ENCODE assay signal across 33 cellular contexts in genomic region chr4:41487868-41488267, GRCh38. TPM values are rescaled to one million over a fixed set of nuclear protein-coding genes. Genes with fewer than 3 reads are reported as not detected.
"Had no signal": no experiment of that assay in that cellular context is flagged by ENCODE, and none has a peak within 500 bp of the region (broad histone marks: within the 10 kb centered on the region; RNA-seq: fewer than 3 reads in every experiment).

No MANE protein-coding gene starts in this region.

- H3K4me3 ChIP-seq: body of pancreas, breast epithelium had no signal

- H3K4me1 ChIP-seq: body of pancreas, breast epithelium had no signal

- DNase-seq: activated B cell treated with CpG ODN at 0.5 μM for 24 hours; activated CD4-positive, alpha-beta memory T cell treated with anti-CD3 and anti-CD28 coated beads for 36 hours; activated CD4-positive, alpha-beta T cell treated with anti-CD3 and anti-CD28 coated beads for 4 hours; activated CD4-positive, alpha-beta T cell treated with anti-CD3 and anti-CD28 coated beads, Interleukin-2, amount 10 ng/mL, durations not matched to agents 24 days and 14 days; activated CD4-positive, alpha-beta T cell treated with anti-CD3 and anti-CD28 coated beads, Interleukin-2, amount 50 U/mL, for 1 hour; activated CD4-positive, alpha-beta T cell treated with anti-CD3 and anti-CD28 coated beads, Interleukin-2, amount 50 U/mL, for 4 hours; activated CD4-positive, CD25-positive, alpha-beta regulatory T cell treated with anti-CD3 and anti-CD28 coated beads, Interleukin-2, amount 50 U/mL, for 72 hours; activated CD8-positive, alpha-beta memory T cell treated with anti-CD3 and anti-CD28 coated beads, Interleukin-2, amount 50 U/mL, for 4 hours; activated CD8-positive, alpha-beta T cell treated with anti-CD3 and anti-CD28 coated beads for 36 hours; activated effector memory CD4-positive, alpha-beta T cell treated with anti-CD3 and anti-CD28 coated beads, Interleukin-2, amount 50 U/mL, for 16 hours; activated gamma-delta T cell treated with Interleukin-2 at 50 U/mL for 16 hours; activated naive CD4-positive, alpha-beta T cell treated with anti-CD3 and anti-CD28 coated beads, Interleukin-2, amount 10 ng/mL, durations not matched to agents 7 days and 5 days; activated naive CD4-positive, alpha-beta T cell treated with Interleukin-2 at 50 U/mL for 16 hours; activated naive CD8-positive, alpha-beta T cell treated with anti-CD3 and anti-CD28 coated beads, Interleukin-2, amount 10 ng/mL, durations not matched to agents 7 days and 5 days; activated naive CD8-positive, alpha-beta T cell treated with anti-CD3 and anti-CD28 coated beads, Interleukin-2, amount 50 U/mL, for 24 hours; activated T-cell treated with anti-CD3 and anti-CD28 coated beads for 4 hours; activated T-cell treated with anti-CD3 and anti-CD28 coated beads, Interleukin-2, amount 50 U/mL, for 1 hour; activated T-cell treated with anti-CD3 and anti-CD28 coated beads, Interleukin-2, amount 50 U/mL, for 4 hours; activated T-cell treated with anti-CD3 and anti-CD28 coated beads, Interleukin-2, amount 50 U/mL, for 72 hours; amniotic stem cell; aorta; body of pancreas; brain microvascular endothelial cell; central memory CD4-positive, alpha-beta T cell; T-helper 1 cell; T-helper 2 cell; T-helper 9 cell had no signal

- ATAC-seq: activated CD8-positive, alpha-beta T cell treated with anti-CD3 and anti-CD28 coated beads for 36 hours; activated naive CD8-positive, alpha-beta T cell treated with anti-CD3 and anti-CD28 coated beads, Interleukin-2, amount 50 U/mL, for 24 hours; activated T-cell treated with anti-CD3 and anti-CD28 coated beads, Interleukin-2, amount 50 U/mL, for 4 hours; activated T-cell treated with anti-CD3 and anti-CD28 coated beads, Interleukin-2, amount 50 U/mL, for 72 hours; activated T-helper 17 cell treated with anti-CD3 and anti-CD28 coated beads, Interleukin-2, amount 50 U/mL, for 72 hours; body of pancreas had no signal

- FAIRE-seq: astrocyte had no signal

- H3K9me3 ChIP-seq: body of pancreas, breast epithelium had no signal

- H3K27ac ChIP-seq: body of pancreas, brain microvascular endothelial cell, breast epithelium, VCaP had no signal

- H3K27me3 ChIP-seq: body of pancreas, brain microvascular endothelial cell, breast epithelium had no signal

- H3K36me3 ChIP-seq: brain microvascular endothelial cell, breast epithelium had no signal

RNA-seq across cellular contexts. Expression of gene LIMCH1, which starts 50.1 kb away (rescaled TPM):
- total RNA-seq: activated B cell treated with CpG ODN at 0.5 μM for 24 hours; activated CD4-positive, alpha-beta memory T cell treated with anti-CD3 and anti-CD28 coated beads for 36 hours; activated CD4-positive, alpha-beta T cell treated with anti-CD3 and anti-CD28 coated beads, Interleukin-2, amount 10 ng/mL, durations not matched to agents 24 days and 14 days; activated CD8-positive, alpha-beta memory T cell treated with anti-CD3 and anti-CD28 coated beads for 36 hours; activated CD8-positive, alpha-beta T cell treated with anti-CD3 and anti-CD28 coated beads for 36 hours; activated naive CD8-positive, alpha-beta T cell treated with anti-CD3 and anti-CD28 coated beads, Interleukin-2, amount 10 ng/mL, durations not matched to agents 7 days and 5 days; activated T-cell treated with anti-CD3 and anti-CD28 coated beads, Interleukin-2, amount 50 U/mL, for 72 hours; activated T-helper 1 cell treated with anti-CD3 and anti-CD28 coated beads, Interleukin-12 subunit alpha, Interleukin-12 subunit beta, Interleukin-2, Interleukin-4 antibody, amounts not matched to agents 30 ng/mL and 10 ng/mL and 1 ng/mL, durations not matched to agents 14 hours and 24 hours and 36 hours; activated T-helper 17 cell treated with anti-CD3 and anti-CD28 coated beads, Interleukin-2, amount 50 U/mL, for 72 hours had no signal
